Comparison of ENCODE assay signal across 9 cellular contexts in genomic region chr7:38385682-38386081, GRCh38.
"Had no signal": no experiment of that assay in that cellular context is flagged by ENCODE, and none has a peak within 500 bp of the region (broad histone marks: within the 10 kb centered on the region; RNA-seq: fewer than 3 reads in every experiment).

No MANE protein-coding gene starts in this region.

- DNase-seq: H9, HCEC 1CT, IMR-90 had no signal

- H3K27ac Mint-ChIP-seq: GM23338 had no signal

- H3K4me2 ChIP-seq: GM23338 had no signal

- H3K4me3 Mint-ChIP-seq: GM23338, H9 had no signal

- H3K9me3 Mint-ChIP-seq: GM23338 had no signal

- H3K27ac ChIP-seq: HL-60 had no signal

- H3K4me3 ChIP-seq: GM23338, K562 had no signal

- FAIRE-seq: H1, H54, HTR-8/SVneo, K562 had no signal

- H2AFZ ChIP-seq: GM23338 had no signal

- ATAC-seq: GM23338, K562 had no signal
